ENCODE assay signal across 30 cellular contexts in the genomic region with DNA sequence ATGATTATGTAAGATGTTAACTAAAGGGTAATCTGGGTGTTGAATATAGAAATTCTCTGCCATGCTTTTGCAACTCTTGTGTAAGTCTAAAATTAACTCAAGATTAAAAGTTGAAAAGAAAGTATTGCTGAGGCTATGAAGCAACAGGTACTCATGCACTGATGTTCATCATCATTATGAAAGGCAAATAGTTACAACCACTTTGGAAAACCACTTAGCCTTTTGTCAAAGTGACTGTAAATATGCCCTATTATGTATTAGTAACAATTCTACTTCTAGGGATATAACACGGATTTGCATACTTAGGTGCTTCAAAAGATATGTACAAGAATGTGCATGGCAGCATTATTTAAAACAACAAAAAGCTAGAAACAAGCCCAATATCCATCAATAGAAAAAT.
"Had no signal": no experiment of that assay in that cellular context is flagged by ENCODE, and none has a peak within 500 bp of the region (broad histone marks: within the 10 kb centered on the region; RNA-seq: fewer than 3 reads in every experiment).

No MANE protein-coding gene starts in this region.

- H3K4me1 ChIP-seq: esophagus squamous epithelium, gastroesophageal sphincter, heart right ventricle had no signal

- H3K36me3 ChIP-seq: brain microvascular endothelial cell, esophagus squamous epithelium, gastroesophageal sphincter, heart right ventricle had no signal

- H3K9me3 ChIP-seq: esophagus squamous epithelium, gastroesophageal sphincter, heart right ventricle had no signal

- DNase-seq: activated CD4-positive, alpha-beta memory T cell treated with anti-CD3 and anti-CD28 coated beads for 36 hours; activated CD4-positive, alpha-beta T cell treated with anti-CD3 and anti-CD28 coated beads for 36 hours; activated CD4-positive, alpha-beta T cell treated with anti-CD3 and anti-CD28 coated beads, Interleukin-2, amount 10 ng/mL, durations not matched to agents 24 days and 14 days; activated CD4-positive, CD25-positive, alpha-beta regulatory T cell; activated CD4-positive, CD25-positive, alpha-beta regulatory T cell treated with anti-CD3 and anti-CD28 coated beads, Interleukin-2, amount 50 U/mL, for 72 hours; activated CD8-positive, alpha-beta memory T cell treated with anti-CD3 and anti-CD28 coated beads, Interleukin-2, amount 10 ng/mL, durations not matched to agents 7 days and 5 days; activated CD8-positive, alpha-beta memory T cell treated with anti-CD3 and anti-CD28 coated beads, Interleukin-2, amount 50 U/mL, for 4 hours; activated CD8-positive, alpha-beta T cell treated with anti-CD3 and anti-CD28 coated beads, Interleukin-2, amount 10 ng/mL, durations not matched to agents 7 days and 5 days; activated effector memory CD4-positive, alpha-beta T cell treated with anti-CD3 and anti-CD28 coated beads, Interleukin-2, amount 50 U/mL, for 16 hours; activated naive CD4-positive, alpha-beta T cell treated with anti-CD3 and anti-CD28 coated beads for 36 hours; activated naive CD8-positive, alpha-beta T cell treated with anti-CD3 and anti-CD28 coated beads, Interleukin-2, amount 10 ng/mL, durations not matched to agents 7 days and 5 days; activated T-cell treated with anti-CD3 and anti-CD28 coated beads, Interleukin-2, amount 50 U/mL, for 1 hour; activated T-cell treated with anti-CD3 and anti-CD28 coated beads, Interleukin-2, amount 50 U/mL, for 48 hours; amniotic stem cell; anterior cingulate cortex; brain microvascular endothelial cell; caudate nucleus; cortex of kidney; dermis blood vessel endothelial cell; effector CD4-positive, alpha-beta T cell; effector memory CD8-positive, alpha-beta T cell; esophagus squamous epithelium; foreskin melanocyte; heart right ventricle; T-helper 1 cell; T-helper 17 cell; T1000 had no signal

- H3K27me3 ChIP-seq: brain microvascular endothelial cell, esophagus squamous epithelium, gastroesophageal sphincter, heart right ventricle had no signal

- H3K4me3 ChIP-seq: esophagus squamous epithelium, gastroesophageal sphincter, heart right ventricle had no signal

- ATAC-seq: activated CD4-positive, alpha-beta T cell treated with anti-CD3 and anti-CD28 coated beads for 36 hours; activated CD8-positive, alpha-beta memory T cell treated with anti-CD3 and anti-CD28 coated beads, Interleukin-2, amount 10 ng/mL, durations not matched to agents 7 days and 5 days; activated CD8-positive, alpha-beta T cell treated with anti-CD3 and anti-CD28 coated beads, Interleukin-2, amount 10 ng/mL, durations not matched to agents 7 days and 5 days; activated naive CD4-positive, alpha-beta T cell treated with anti-CD3 and anti-CD28 coated beads, Interleukin-2, amount 50 U/mL, for 72 hours; effector memory CD8-positive, alpha-beta T cell; gastroesophageal sphincter; heart right ventricle; T-helper 17 cell had no signal

- H3K27ac ChIP-seq: brain microvascular endothelial cell, epithelial cell of prostate, esophagus squamous epithelium, gastroesophageal sphincter, heart right ventricle had no signal
